Comparison of ENCODE assay signal across 14 cellular contexts in the genomic region with DNA sequence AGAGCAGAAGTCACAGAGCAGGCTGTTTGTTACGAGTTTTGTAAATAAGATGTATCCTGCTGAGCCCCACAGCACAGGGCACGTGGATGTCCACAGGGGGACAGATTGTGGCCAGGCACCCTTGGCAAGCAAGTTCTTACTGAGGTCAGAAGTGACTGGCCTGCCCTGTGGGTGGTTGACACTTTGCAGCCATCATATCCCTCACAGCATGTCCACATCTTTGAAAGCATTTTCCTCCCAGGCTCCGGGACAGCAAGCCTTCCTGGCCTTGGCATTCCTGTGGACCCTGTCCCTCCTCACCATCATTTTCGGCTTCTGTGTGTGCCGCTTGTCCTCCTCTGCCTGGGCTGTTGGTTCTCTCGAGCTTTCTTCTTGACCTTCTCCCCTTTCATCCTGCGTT.
DNase-seq lines count a peak whose midpoint lies in the region; ATAC-seq and TF ChIP-seq lines count a peak whose summit lies in the region.
"Had no signal": no experiment of that assay in that cellular context is flagged by ENCODE, and none has a peak within 500 bp of the region (broad histone marks: within the 10 kb centered on the region; RNA-seq: fewer than 3 reads in every experiment).

No MANE protein-coding gene starts in this region.

- peaks cover 0 to 7% of the 10 kb centered on the region in 2 donors for H3K36me3 Mint-ChIP-seq in activated naive CD4-positive, alpha-beta T cell treated with anti-CD3 and anti-CD28 coated beads, Interleukin-2, amount 50 U/mL, for 72 hours

- H3K36me3 ChIP-seq in neuronal stem cell (replicated peaks in 1 of 2; ENCODE audit: control insufficient read depth in 2 of 2, insufficient read depth in 2 of 2, low read length in 2 of 2) (peaks cover 0 to 3% of the 10 kb centered on the region in 2 donors), stomach (peaks cover 0 to 43% (median 21%) of the 10 kb centered on the region in 4 donors)
- H3K36me3 ChIP-seq: HAP-1 had no signal

- TF ChIP-seq CTCF in coronary artery (IDR thresholded peaks at IDR 0.05) (no peak), stomach (IDR thresholded peaks at IDR 0.05) (no peak)

- no peak overlapping the region for H3K9ac ChIP-seq in neuronal stem cell (ENCODE audit: low read depth, low read length, poor library complexity)
- H3K9ac ChIP-seq: BLaER1 treated with 17β-estradiol and CSF1 and Interleukin-3, amounts not matched to agents 10 nM and 100 nM; GM23248 had no signal

- no peak overlapping the region for H2BK15ac ChIP-seq in neuronal stem cell (ENCODE audit: low read length)

- H4K8ac ChIP-seq in neuronal stem cell (ENCODE audit: low read depth, low read length), result no peak overlapping the region

- no peak overlapping the region for H3K4ac ChIP-seq in neuronal stem cell (ENCODE audit: low read length)

- WGBS in neuronal stem cell (ENCODE audit: extremely low coverage in 2 of 2, insufficient read length in 2 of 2, insufficient replicate concordance in 1 of 2), 2 donors, result no CpG with 5 or more reads among the region's 7 CpGs
- 90 to 94% (median 93%) methylated on average over 7 of the region's 7 CpGs for WGBS in stomach, 5 donors

- H3K27me3 ChIP-seq in neuronal stem cell (ENCODE audit: control insufficient read depth in 3 of 3, insufficient read depth in 3 of 3, low read depth in 1 of 3, low read length in 3 of 3) (no peaks in the 10 kb centered on the region), stomach (no peaks in the 10 kb centered on the region)
- H3K27me3 ChIP-seq: BLaER1 treated with 17β-estradiol and CSF1 and Interleukin-3, amounts not matched to agents 10 nM and 100 nM had no signal

- no peaks in the 10 kb centered on the region for H3K9me3 Mint-ChIP-seq in activated naive CD4-positive, alpha-beta T cell treated with anti-CD3 and anti-CD28 coated beads, Interleukin-2, amount 50 U/mL, for 72 hours
- H3K9me3 Mint-ChIP-seq: CD4-positive, CD25-positive, alpha-beta regulatory T cell; CD8-positive, alpha-beta memory T cell had no signal

- H3K9me3 ChIP-seq in neuronal stem cell (replicated peaks in 1 of 2; ENCODE audit: control insufficient read depth in 2 of 2, insufficient read depth in 1 of 2, low read depth in 1 of 2, low read length in 2 of 2) (no peaks in the 10 kb centered on the region), stomach (no peaks in the 10 kb centered on the region)
- H3K9me3 ChIP-seq: BLaER1 treated with 17β-estradiol and CSF1 and Interleukin-3, amounts not matched to agents 10 nM and 100 nM; HAP-1 had no signal

- TF ChIP-seq POLR2A in stomach (IDR thresholded peaks at IDR 0.05), result no peak

- no peak overlapping the region for H3K14ac ChIP-seq in neuronal stem cell (ENCODE audit: low read length)

- H3K79me1 ChIP-seq in neuronal stem cell (ENCODE audit: low read depth, low read length), result peaks cover 7% of the 10 kb centered on the region

- no peak overlapping the region for H4K91ac ChIP-seq in neuronal stem cell (ENCODE audit: low read depth, low read length, poor library complexity)

- H3K27ac ChIP-seq in coronary artery (no peak overlapping the region), neuronal stem cell (replicated peaks; ENCODE audit: low read length) (no peak overlapping the region), stomach (no peak overlapping the region)
- H3K27ac ChIP-seq: BLaER1 treated with 17β-estradiol and CSF1 and Interleukin-3, amounts not matched to agents 10 nM and 100 nM; GM23248 had no signal

- intact Hi-C loops in stomach (cut with DNase I; ENCODE audit: low total_unique reads), result no loop called here

- no peak overlapping the region for H3K27ac Mint-ChIP-seq in activated naive CD4-positive, alpha-beta T cell treated with anti-CD3 and anti-CD28 coated beads, Interleukin-2, amount 50 U/mL, for 72 hours
- H3K27ac Mint-ChIP-seq: CD8-positive, alpha-beta memory T cell had no signal

- H3K18ac ChIP-seq in neuronal stem cell (ENCODE audit: low read length), result no peak overlapping the region

- no peak overlapping the region for H2BK5ac ChIP-seq in neuronal stem cell (ENCODE audit: low read length)

- no peak overlapping the region for H2AFZ ChIP-seq in neuronal stem cell (ENCODE audit: low read length)
- H2AFZ ChIP-seq: GM23248 had no signal

- H3K23ac ChIP-seq in neuronal stem cell (ENCODE audit: low read depth, low read length, poor library complexity), result peak overlapping the region; percentile 25

- H3K4me2 ChIP-seq in neuronal stem cell (ENCODE audit: insufficient read depth, low read length, poor library complexity, severe bottlenecking), result no peak overlapping the region
- H3K4me2 ChIP-seq: BLaER1 treated with 17β-estradiol and CSF1 and Interleukin-3, amounts not matched to agents 10 nM and 100 nM had no signal

- no peak overlapping the region for H2BK120ac ChIP-seq in neuronal stem cell (ENCODE audit: low read depth, low read length)

- H2BK12ac ChIP-seq in neuronal stem cell (ENCODE audit: low read length), result no peak overlapping the region

- TF ChIP-seq EP300 in stomach (IDR thresholded peaks at IDR 0.05), result no peak

- DNase-seq in coronary artery (ENCODE audit: low spot score), result peak; percentile 47
- no peak for DNase-seq in neuronal stem cell (ENCODE audit: low spot score)
- DNase-seq in stomach, result peak; percentile 8
- no peak for DNase-seq in DMS114 treated with DMSO at 0.1 percent for 48 hours (lab: John Stamatoyannopoulos, UW; ENCODE audit: unreplicated experiment)
- DNase-seq in NCI-H2029 (lab: John Stamatoyannopoulos, UW), result no peak
- no peak for DNase-seq in activated naive CD4-positive, alpha-beta T cell treated with anti-CD3 and anti-CD28 coated beads, Interleukin-2, amount 50 U/mL, for 72 hours (ENCODE audit: low spot score in 2 of 2)
- DNase-seq: CD4-positive, CD25-positive, alpha-beta regulatory T cell; CD8-positive, alpha-beta memory T cell; COR-L47; DMS 273 treated with DMSO at 0.1 percent for 48 hours; GM23248 had no signal

- peaks cover 9 to 12% of the 10 kb centered on the region in 2 donors for H3K4me1 ChIP-seq in neuronal stem cell (ENCODE audit: control insufficient read depth in 2 of 2, insufficient read depth in 1 of 2, low read depth in 1 of 2, low read length in 2 of 2)
- H3K4me1 ChIP-seq in stomach, result no peaks in the 10 kb centered on the region

- no peak overlapping the region for H2AK5ac ChIP-seq in neuronal stem cell (ENCODE audit: low read depth, low read length)

- no peak overlapping the region for H3K4me3 ChIP-seq in coronary artery
- H3K4me3 ChIP-seq in neuronal stem cell (ENCODE audit: low read length in 2 of 2), result no peak overlapping the region
- H3K4me3 ChIP-seq in stomach, result no peak overlapping the region
- H3K4me3 ChIP-seq: BLaER1 treated with 17β-estradiol and CSF1 and Interleukin-3, amounts not matched to agents 10 nM and 100 nM; GM23248; HAP-1 had no signal

- ATAC-seq in activated naive CD4-positive, alpha-beta T cell treated with anti-CD3 and anti-CD28 coated beads, Interleukin-2, amount 50 U/mL, for 72 hours, result no peak
- ATAC-seq: HepG2 had no signal

Comparison
In these comparisons a context has a peak if more than half of its experiments do, and no peak if none do; other contexts are left out.
1. DNase-seq: peak in coronary artery (single experiment) and stomach (single experiment); none in neuronal stem cell (single experiment), DMS114 treated with DMSO at 0.1 percent for 48 hours (single experiment), NCI-H2029 (single experiment) and activated naive CD4-positive, alpha-beta T cell treated with anti-CD3 and anti-CD28 coated beads, Interleukin-2, amount 50 U/mL, for 72 hours (0 of 2).